In the genomic region with DNA sequence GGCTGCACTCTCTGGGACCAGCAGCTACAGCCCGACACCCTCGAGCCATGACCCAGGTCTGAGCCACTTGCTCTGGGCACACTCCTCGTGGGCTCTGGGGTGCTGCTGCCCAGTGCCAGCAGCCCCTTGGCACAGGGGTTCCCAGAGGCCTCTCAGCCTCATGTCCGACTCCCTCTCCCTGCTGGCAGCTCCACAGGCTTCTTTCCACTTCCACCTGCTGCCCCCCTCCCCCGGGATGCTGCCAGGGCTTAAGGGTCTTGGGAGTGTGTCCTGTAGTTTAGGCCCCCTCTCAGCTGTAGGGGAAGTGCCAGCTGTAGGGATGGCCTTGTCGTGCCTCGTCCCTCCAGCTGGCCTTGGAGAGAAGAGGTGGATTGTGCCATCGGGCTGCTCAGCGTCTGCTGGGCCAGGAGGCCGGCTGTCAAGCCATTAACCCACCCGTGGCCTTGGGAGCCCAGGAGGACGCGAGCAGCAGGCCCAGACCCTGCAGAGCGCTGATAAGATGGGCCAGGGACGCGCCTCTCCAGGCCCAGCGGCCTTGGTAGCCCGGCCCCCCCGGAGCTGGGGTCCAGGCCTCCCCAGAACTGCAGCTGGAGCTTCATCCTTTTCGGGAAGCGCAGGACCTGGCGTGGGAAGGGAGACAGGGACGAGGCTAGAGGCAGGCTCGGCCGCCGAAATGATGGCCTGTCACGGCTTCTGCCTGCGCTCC, we compare ENCODE assay signal across 1 cellular context.
TF ChIP-seq lines count a peak whose summit lies in the region.

No MANE protein-coding gene starts in this region.

TF ChIP-seq in GM23338, 12 proteins besides CTCF, POLR2A, EP300 and RAD21 (continued from another document):
- no peak for TF ChIP-seq ZNF462 (CRISPR knock-in tag; IDR thresholded peaks at IDR 0.05)
- TF ChIP-seq ZNF114 (CRISPR knock-in tag; IDR thresholded peaks at IDR 0.05): no peak
- no peak for TF ChIP-seq NANOG (IDR thresholded peaks at IDR 0.05; ENCODE audit: borderline replicate concordance)
- no peak for TF ChIP-seq EZH2 (IDR thresholded peaks at IDR 0.05; ENCODE audit: low read depth, unreplicated experiment)
- TF ChIP-seq, protein P1, sequence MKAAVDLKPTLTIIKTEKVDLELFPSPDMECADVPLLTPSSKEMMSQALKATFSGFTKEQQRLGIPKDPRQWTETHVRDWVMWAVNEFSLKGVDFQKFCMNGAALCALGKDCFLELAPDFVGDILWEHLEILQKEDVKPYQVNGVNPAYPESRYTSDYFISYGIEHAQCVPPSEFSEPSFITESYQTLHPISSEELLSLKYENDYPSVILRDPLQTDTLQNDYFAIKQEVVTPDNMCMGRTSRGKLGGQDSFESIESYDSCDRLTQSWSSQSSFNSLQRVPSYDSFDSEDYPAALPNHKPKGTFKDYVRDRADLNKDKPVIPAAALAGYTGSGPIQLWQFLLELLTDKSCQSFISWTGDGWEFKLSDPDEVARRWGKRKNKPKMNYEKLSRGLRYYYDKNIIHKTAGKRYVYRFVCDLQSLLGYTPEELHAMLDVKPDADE (IDR thresholded peaks at IDR 0.05): no peak
- TF ChIP-seq JUNB (IDR thresholded peaks at IDR 0.05; ENCODE audit: unreplicated experiment): no peak
- no peak for TF ChIP-seq ZNF331 (CRISPR knock-in tag; IDR thresholded peaks at IDR 0.05; ENCODE audit: low read depth)
